Comparison of ENCODE assay signal across 1 cellular context in genomic region chr19:41866284-41866683, GRCh38.
TF ChIP-seq lines count a peak whose summit lies in the region.

No MANE protein-coding gene starts in this region.

TF ChIP-seq in SK-N-SH, 30 proteins besides CTCF, POLR2A, EP300 and RAD21 (continued from another document):
- no peak for TF ChIP-seq GATA2 (CRISPR knock-in tag; IDR thresholded peaks at IDR 0.05)
- no peak for TF ChIP-seq USF1 (IDR thresholded peaks at IDR 0.05; ENCODE audit: borderline replicate concordance, low read depth)
- TF ChIP-seq MAX (IDR thresholded peaks at IDR 0.05; ENCODE audit: low read depth), result no peak
- TF ChIP-seq MXI1 (IDR thresholded peaks at IDR 0.05; ENCODE audit: low read depth, low read length), result no peak
- TF ChIP-seq JUND (IDR thresholded peaks at IDR 0.05), result no peak
TF ChIP-seq in SK-N-SH: peak in this region for 0.
